13 cellular contexts compared by ENCODE assay signal in the genomic region with DNA sequence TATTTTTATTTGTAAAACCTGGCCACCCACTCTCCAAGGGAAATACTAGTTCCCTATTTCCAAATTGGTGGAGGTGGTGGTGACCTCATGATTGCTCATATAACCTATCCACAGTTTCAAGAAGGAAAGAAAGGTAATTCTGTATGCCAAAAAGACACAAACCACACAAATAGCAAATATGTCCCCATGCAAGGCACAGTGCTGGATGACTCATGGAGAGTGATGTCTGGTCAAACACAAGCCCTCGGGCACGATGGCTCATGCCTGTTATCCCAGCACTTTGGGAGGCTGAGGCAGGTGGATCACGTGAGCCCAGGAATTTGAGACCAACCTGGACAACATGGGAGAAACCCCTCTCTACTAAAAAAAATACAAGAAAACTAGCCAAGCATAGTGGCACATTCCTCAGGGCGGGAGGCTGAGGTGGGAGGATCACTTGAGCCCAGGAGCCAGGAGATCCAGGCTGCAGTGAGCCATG.
DNase-seq lines count a peak whose midpoint lies in the region; ATAC-seq, FAIRE-seq and TF ChIP-seq lines count a peak whose summit lies in the region.
"Had no signal": no experiment of that assay in that cellular context is flagged by ENCODE, and none has a peak within 500 bp of the region (broad histone marks: within the 10 kb centered on the region; RNA-seq: fewer than 3 reads in every experiment).

No MANE protein-coding gene starts in this region.

- H3K4me1 Mint-ChIP-seq in astrocyte (ENCODE audit: low read depth, unreplicated experiment) (peaks cover 14% of the 10 kb centered on the region), glutamatergic neuron (ENCODE audit: low read depth, unreplicated experiment) (no peaks in the 10 kb centered on the region)

- no peaks in the 10 kb centered on the region for H3K79me2 ChIP-seq in Karpas-422 (ENCODE audit: low read length)
- no peaks in the 10 kb centered on the region for H3K79me2 ChIP-seq in astrocyte (ENCODE audit: insufficient read depth, low read length)
- H3K79me2 ChIP-seq: hepatocyte had no signal

- H3K9ac ChIP-seq in Karpas-422 (ENCODE audit: low read length) (no peak overlapping the region), astrocyte (ENCODE audit: low read length) (no peak overlapping the region), mesenchymal stem cell (ENCODE audit: low read length) (no peak overlapping the region)

- H3K36me3 Mint-ChIP-seq in astrocyte (ENCODE audit: low read depth, unreplicated experiment): peaks cover 10% of the 10 kb centered on the region
- peaks cover 4% of the 10 kb centered on the region for H3K36me3 Mint-ChIP-seq in glutamatergic neuron (ENCODE audit: unreplicated experiment)

- TF ChIP-seq CTCF in astrocyte (IDR thresholded peaks at IDR 0.05; ENCODE audit: insufficient read depth, low read depth, low read length) (no peak), glutamatergic neuron (IDR thresholded peaks at IDR 0.05; ENCODE audit: partially characterized antibody, unreplicated experiment) (no peak), sigmoid colon (IDR thresholded peaks at IDR 0.05) (no peak), lower lobe of right lung (IDR thresholded peaks at IDR 0.05) (no peak)

- no peak overlapping the region for H3K4me2 ChIP-seq in Karpas-422 (ENCODE audit: low read depth, low read length, poor library complexity, severe bottlenecking)
- H3K4me2 ChIP-seq in astrocyte (ENCODE audit: low read length): no peak overlapping the region
- H3K4me2 ChIP-seq in mesenchymal stem cell (ENCODE audit: low read length, poor library complexity, severe bottlenecking): no peak overlapping the region
- H3K4me2 ChIP-seq: hepatocyte had no signal

- H2BK120ac ChIP-seq in mesenchymal stem cell (ENCODE audit: low read depth, low read length): no peak overlapping the region

- TF ChIP-seq POLR2A in sigmoid colon (IDR thresholded peaks at IDR 0.05): no peak

- no peaks in the 10 kb centered on the region for H3K79me1 ChIP-seq in mesenchymal stem cell (replicated peaks; ENCODE audit: low read length, poor library complexity, severe bottlenecking)

- H3K4me3 ChIP-seq in Karpas-422 (ENCODE audit: low read length) (no peak overlapping the region), astrocyte (ENCODE audit: insufficient read depth, low read depth, low read length) (no peak overlapping the region), mesenchymal stem cell (ENCODE audit: insufficient read depth in 1 of 2, low read depth in 1 of 2, low read length in 2 of 2) (no peak overlapping the region), sigmoid colon (no peak overlapping the region), lower lobe of right lung (no peak overlapping the region)
- H3K4me3 ChIP-seq: hepatocyte, skin epidermis had no signal

- no peaks in the 10 kb centered on the region for H3K36me3 ChIP-seq in Karpas-422 (ENCODE audit: insufficient read depth, low read length)
- no peaks in the 10 kb centered on the region for H3K36me3 ChIP-seq in astrocyte (ENCODE audit: insufficient read depth, low read length)
- H3K36me3 ChIP-seq in mesenchymal stem cell (ENCODE audit: control insufficient read depth in 1 of 2, insufficient read depth in 2 of 2, low read depth in 1 of 2, low read length in 2 of 2): no peaks in the 10 kb centered on the region
- H3K36me3 ChIP-seq in sigmoid colon: no peaks in the 10 kb centered on the region
- H3K36me3 ChIP-seq in lower lobe of right lung: no peaks in the 10 kb centered on the region

- H2BK15ac ChIP-seq in mesenchymal stem cell (ENCODE audit: low read depth, poor library complexity, severe bottlenecking): no peak overlapping the region

- H3K14ac ChIP-seq in mesenchymal stem cell (ENCODE audit: low read length in 2 of 2): peak overlapping the region in 1 of 2 experiments; percentile 82

- no peaks in the 10 kb centered on the region for H4K20me1 ChIP-seq in Karpas-422 (ENCODE audit: insufficient read depth, low read depth, low read length)
- H4K20me1 ChIP-seq in astrocyte (ENCODE audit: insufficient read depth, low read length): no peaks in the 10 kb centered on the region

- H3K27ac ChIP-seq in Karpas-422 (ENCODE audit: low read length) (peak overlapping the region; percentile 60), astrocyte (ENCODE audit: low read depth, low read length) (no peak overlapping the region), mesenchymal stem cell (ENCODE audit: low read length, poor library complexity, severe bottlenecking) (no peak overlapping the region), sigmoid colon (no peak overlapping the region), lower lobe of right lung (no peak overlapping the region)
- H3K27ac ChIP-seq: hepatocyte, skin epidermis had no signal

- no peak overlapping the region for H3K18ac ChIP-seq in mesenchymal stem cell (ENCODE audit: low read depth in 1 of 2, low read length in 2 of 2)

- H2AFZ ChIP-seq in Karpas-422 (ENCODE audit: low read length): no peak overlapping the region
- H2AFZ ChIP-seq in astrocyte (ENCODE audit: low read depth, low read length): no peak overlapping the region
- no peak overlapping the region for H2AFZ ChIP-seq in mesenchymal stem cell (ENCODE audit: low read depth, low read length)
- H2AFZ ChIP-seq: hepatocyte had no signal

- no peak overlapping the region for H2AK5ac ChIP-seq in mesenchymal stem cell (ENCODE audit: low read length, severe bottlenecking)

- WGBS in mesenchymal stem cell: 60% methylated on average over 4 of the region's 4 CpGs
- 81 to 88% methylated on average over 4 of the region's 4 CpGs for WGBS in sigmoid colon, 2 donors

- no peak overlapping the region for H3K23ac ChIP-seq in mesenchymal stem cell (ENCODE audit: low read length in 2 of 2)

- H3K27me3 ChIP-seq in Karpas-422 (ENCODE audit: low read length) (no peaks in the 10 kb centered on the region), astrocyte (ENCODE audit: insufficient read depth, low read length) (no peaks in the 10 kb centered on the region), mesenchymal stem cell (ENCODE audit: control insufficient read depth in 1 of 2, insufficient read depth in 1 of 2, low read length in 2 of 2) (no peaks in the 10 kb centered on the region), sigmoid colon (no peaks in the 10 kb centered on the region), lower lobe of right lung (ENCODE audit: low read depth) (no peaks in the 10 kb centered on the region)
- H3K27me3 ChIP-seq: hepatocyte had no signal

- no peaks in the 10 kb centered on the region for H3K9me2 ChIP-seq in Karpas-422 (replicated peaks; ENCODE audit: insufficient read depth, low read length)

- H3K4me1 ChIP-seq in Karpas-422 (ENCODE audit: low read length) (peaks cover 62% of the 10 kb centered on the region), astrocyte (ENCODE audit: insufficient read depth, low read length) (peaks cover 6% of the 10 kb centered on the region), mesenchymal stem cell (ENCODE audit: control insufficient read depth, insufficient read depth, low read depth, low read length) (peaks cover 10% of the 10 kb centered on the region), sigmoid colon (peaks cover 0 to 36% (median 23%) of the 10 kb centered on the region in 4 donors), lower lobe of right lung (peaks cover 14% of the 10 kb centered on the region)

- H3K4me3 Mint-ChIP-seq in astrocyte (ENCODE audit: unreplicated experiment) (no peak overlapping the region), glutamatergic neuron (ENCODE audit: unreplicated experiment) (no peak overlapping the region)
- H3K4me3 Mint-ChIP-seq: naive B cell had no signal

- no peak overlapping the region for H4K91ac ChIP-seq in mesenchymal stem cell (ENCODE audit: low read length)

- peak overlapping the region in 1 of 2 experiments; percentile 52 for H2BK12ac ChIP-seq in mesenchymal stem cell (ENCODE audit: low read length in 2 of 2)

- H3K27me3 Mint-ChIP-seq in astrocyte (ENCODE audit: low read depth, unreplicated experiment) (no peaks in the 10 kb centered on the region), glutamatergic neuron (ENCODE audit: unreplicated experiment) (no peaks in the 10 kb centered on the region)
- H3K27me3 Mint-ChIP-seq: naive B cell had no signal

- H3K4ac ChIP-seq in mesenchymal stem cell (ENCODE audit: low read depth in 1 of 2, low read length in 2 of 2): no peak overlapping the region

- H3K27ac Mint-ChIP-seq in astrocyte (ENCODE audit: unreplicated experiment) (no peak overlapping the region), glutamatergic neuron (ENCODE audit: unreplicated experiment) (no peak overlapping the region)

- H4K8ac ChIP-seq in mesenchymal stem cell (ENCODE audit: low read length): no peak overlapping the region

- H3K9me3 Mint-ChIP-seq in astrocyte (ENCODE audit: unreplicated experiment) (peaks cover 5% of the 10 kb centered on the region), glutamatergic neuron (ENCODE audit: unreplicated experiment) (peaks cover 2% of the 10 kb centered on the region)
- H3K9me3 Mint-ChIP-seq: naive B cell had no signal

- intact Hi-C loops in sigmoid colon (cut with DNase I): no loop called here
- intact Hi-C loops in lower lobe of right lung (cut with DNase I): no loop called here

- peak; percentile 92 for DNase-seq in Daoy (ENCODE audit: low read depth)
- no peak for DNase-seq in Karpas-422
- peak; percentile 64 for DNase-seq in astrocyte (ENCODE audit: low read depth)
- peak; percentile 50 for DNase-seq in mesenchymal stem cell
- no peak for DNase-seq in glutamatergic neuron
- DNase-seq in sigmoid colon: no peak
- DNase-seq in lower lobe of right lung: no peak
- DNase-seq: DND-41, naive B cell, NCI-H1930 had no signal

- no peak for FAIRE-seq in astrocyte (lab: Jason Lieb, UNC)

- H3K9me3 ChIP-seq in Karpas-422 (ENCODE audit: low read length): no peaks in the 10 kb centered on the region
- H3K9me3 ChIP-seq in astrocyte (ENCODE audit: insufficient read depth, low read depth, low read length): no peaks in the 10 kb centered on the region
- no peaks in the 10 kb centered on the region for H3K9me3 ChIP-seq in mesenchymal stem cell (ENCODE audit: control insufficient read depth, low read length)
- H3K9me3 ChIP-seq in sigmoid colon: no peaks in the 10 kb centered on the region
- no peaks in the 10 kb centered on the region for H3K9me3 ChIP-seq in lower lobe of right lung

- no peak for ATAC-seq in GM21367 (IDR thresholded peaks at IDR 0.05; ENCODE audit: unreplicated experiment)
- ATAC-seq in lower lobe of right lung: no peak

- no peak for TF ChIP-seq EP300 in sigmoid colon (IDR thresholded peaks at IDR 0.05)

- H2BK5ac ChIP-seq in mesenchymal stem cell (ENCODE audit: low read depth, low read length, poor library complexity, severe bottlenecking): no peak overlapping the region

Comparison
In these comparisons a context has a peak if more than half of its experiments do, and no peak if none do; other contexts are left out.
1. DNase-seq: peak in Daoy (single experiment), astrocyte (single experiment) and mesenchymal stem cell (single experiment); none in Karpas-422 (single experiment), glutamatergic neuron (single experiment), sigmoid colon (single experiment) and lower lobe of right lung (single experiment).